Comparison of ENCODE assay signal across 8 cellular contexts in the genomic region with DNA sequence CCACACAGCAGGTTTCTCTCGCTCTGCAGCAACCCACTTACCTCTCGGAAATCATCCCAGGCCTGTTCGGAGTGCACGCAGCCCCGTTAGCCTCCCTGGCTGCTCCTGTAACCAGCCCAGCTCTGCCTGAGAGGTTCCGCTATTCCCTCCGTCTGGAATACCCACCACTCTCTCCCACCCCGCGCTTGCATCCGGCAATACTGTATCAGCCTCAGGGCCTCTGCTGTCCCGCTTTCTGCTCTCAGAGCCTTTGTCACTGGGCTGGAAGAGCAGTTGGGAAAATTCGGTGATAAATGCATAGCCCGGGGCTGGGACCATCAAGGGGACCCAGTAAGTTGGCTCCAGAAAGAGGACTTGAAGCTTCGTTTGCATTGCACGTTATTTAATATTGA. TPM values are rescaled to one million over a fixed set of nuclear protein-coding genes. Genes with fewer than 3 reads are reported as not detected.
A peak's percentile ranks its signal among the peaks of the same experiment; 100 is the strongest.
DNase-seq lines count a peak whose midpoint lies in the region; ATAC-seq and TF ChIP-seq lines count a peak whose summit lies in the region.

No MANE protein-coding gene starts in this region.

- 12% methylated on average over 13 of the region's 15 CpGs for WGBS in SK-N-SH (ENCODE audit: low lambda C conversion rate)
- 3 to 10% methylated on average over 9 to 11 of the region's 15 CpGs for WGBS in gastroesophageal sphincter (ENCODE audit: low coverage in 1 of 2), 2 donors
- 12% methylated on average over 15 of the region's 15 CpGs for WGBS in smooth muscle cell (ENCODE audit: low lambda C conversion rate)

- H3K9me3 ChIP-seq in SK-N-SH (no peaks in the 10 kb centered on the region), gastroesophageal sphincter (no peaks in the 10 kb centered on the region), smooth muscle cell (replicated peaks; ENCODE audit: low read depth) (no peaks in the 10 kb centered on the region)

- no peaks in the 10 kb centered on the region for H3K36me3 ChIP-seq in SK-N-SH (replicated peaks in 1 of 2; ENCODE audit: control insufficient read depth in 1 of 2, insufficient read depth in 2 of 2, low read length in 1 of 2)
- H3K36me3 ChIP-seq in gastroesophageal sphincter, result no peaks in the 10 kb centered on the region
- H3K36me3 ChIP-seq in smooth muscle cell (ENCODE audit: low read depth), result no peaks in the 10 kb centered on the region

- H4K20me1 ChIP-seq in SK-N-SH (ENCODE audit: insufficient read depth) (no peaks in the 10 kb centered on the region), smooth muscle cell (ENCODE audit: low read depth) (no peaks in the 10 kb centered on the region)

- no peak for TF ChIP-seq EP300 in SK-N-SH (IDR thresholded peaks at IDR 0.05; ENCODE audit: borderline replicate concordance in 1 of 2, low read depth in 1 of 2, low read length in 1 of 2)
- TF ChIP-seq EP300 in gastroesophageal sphincter (IDR thresholded peaks at IDR 0.05), result no peak

- H2AFZ ChIP-seq in SK-N-SH (ENCODE audit: low read depth) (peak overlapping the region; percentile 71), smooth muscle cell (ENCODE audit: low read depth) (peak overlapping the region; percentile 83)

- H3K4me3 ChIP-seq in SK-N-SH (ENCODE audit: low read depth in 2 of 2, low read length in 1 of 2), result peak overlapping the region; percentile 42 to 65
- H3K4me3 ChIP-seq in gastroesophageal sphincter, result peak overlapping the region; percentile 33 to 53
- H3K4me3 ChIP-seq in smooth muscle cell, result peak overlapping the region; percentile 61

- no peak for ATAC-seq in gastroesophageal sphincter

- no peak for TF ChIP-seq RAD21 in SK-N-SH (IDR thresholded peaks at IDR 0.05; ENCODE audit: low read length)

- POLR2A ChIA-PET in SK-N-SH (lab: Yijun Ruan, JAX), result interaction anchor here (1.3 kb wide), 1 partner anchor 59 kb away, joined by 6 read pairs; no protein-coding TSS in a partner anchor

- TF ChIP-seq POLR2A in gastroesophageal sphincter (IDR thresholded peaks at IDR 0.05), result no peak

- H3K9me2 ChIP-seq in SK-N-SH, result no peaks in the 10 kb centered on the region

- CTCF ChIA-PET in SK-N-SH (lab: Yijun Ruan, JAX), result interaction anchor here (0.6 to 4.8 kb wide), 7 partner anchors 15 to 1876 kb away, joined by 3 to 20 read pairs (median 5); no protein-coding TSS in a partner anchor

- H3F3A ChIP-seq in SK-N-SH (replicated peaks; ENCODE audit: insufficient read depth), result peaks cover 8% of the 10 kb centered on the region
- H3F3A ChIP-seq in smooth muscle cell (ENCODE audit: low read depth), result peaks cover 6% of the 10 kb centered on the region

- H3K27ac ChIP-seq in SK-N-SH (ENCODE audit: low read depth in 2 of 2, low read length in 1 of 2) (no peak overlapping the region), gastroesophageal sphincter (peak overlapping the region in 3 of 4 donors; percentile 21 to 76 (median 57)), smooth muscle cell (ENCODE audit: low read depth) (no peak overlapping the region)

- H3K4me2 ChIP-seq in SK-N-SH, result peak overlapping the region; percentile 92
- H3K4me2 ChIP-seq in smooth muscle cell, result peak overlapping the region; percentile 88

- TF ChIP-seq CTCF in SK-N-SH (IDR thresholded peaks at IDR 0.05) (no peak), gastroesophageal sphincter (IDR thresholded peaks at IDR 0.05) (no peak), smooth muscle cell (IDR thresholded peaks at IDR 0.05; ENCODE audit: borderline replicate concordance, insufficient read depth, poor library complexity, severe bottlenecking) (no peak)

- H3K4me1 ChIP-seq in SK-N-SH (ENCODE audit: control insufficient read depth in 1 of 2, insufficient read depth in 2 of 2, low read depth in 1 of 2, low read length in 1 of 2) (peaks cover 0 to 8% of the 10 kb centered on the region in 2 experiments; a peak in 2 of 4 replicates), gastroesophageal sphincter (peaks cover 4 to 72% (median 48%) of the 10 kb centered on the region in 3 donors), smooth muscle cell (ENCODE audit: low read depth) (peaks cover 13% of the 10 kb centered on the region)

- peak overlapping the region; percentile 24; the same call in 1 of the 2 replicates for H3K9ac ChIP-seq in SK-N-SH
- H3K9ac ChIP-seq in smooth muscle cell (ENCODE audit: low read depth), result no peak overlapping the region

- DNase-seq in NCI-H1092 treated with DMSO at 0.1 percent for 48 hours (lab: John Stamatoyannopoulos, UW), result peak; percentile 55
- DNase-seq in NCI-H1092 (lab: John Stamatoyannopoulos, UW), result no peak
- peak; percentile 55 for DNase-seq in SK-N-SH
- no peak for DNase-seq in smooth muscle cell (lab: John Stamatoyannopoulos, UW; ENCODE audit: unreplicated experiment)
- no peak for DNase-seq in HK-2 (ENCODE audit: unreplicated experiment)
- DNase-seq in NAMALWA (ENCODE audit: low spot score), result no peak
- DNase-seq in hepatic stellate cell (ENCODE audit: low spot score), result no peak

- H3K79me2 ChIP-seq in SK-N-SH (ENCODE audit: insufficient read depth), result no peaks in the 10 kb centered on the region
- no peaks in the 10 kb centered on the region for H3K79me2 ChIP-seq in smooth muscle cell (ENCODE audit: low read depth)

- H3K27me3 ChIP-seq in SK-N-SH (ENCODE audit: insufficient read depth), result no peaks in the 10 kb centered on the region
- H3K27me3 ChIP-seq in gastroesophageal sphincter, result no peaks in the 10 kb centered on the region
- H3K27me3 ChIP-seq in smooth muscle cell (ENCODE audit: low read depth), result no peaks in the 10 kb centered on the region

TF ChIP-seq in SK-N-SH, 30 proteins besides CTCF, POLR2A, EP300 and RAD21 (continues in another document):
- TF ChIP-seq RXRA (IDR thresholded peaks at IDR 0.05; ENCODE audit: borderline replicate concordance, low read depth) (no peak), FOXM1 (IDR thresholded peaks at IDR 0.05; ENCODE audit: low read depth) (no peak), RCOR1 (IDR thresholded peaks at IDR 0.05; ENCODE audit: low read length) (no peak), TEAD4 (IDR thresholded peaks at IDR 0.05; ENCODE audit: borderline replicate concordance, insufficient read depth) (no peak), EZH2phosphoT487 (IDR thresholded peaks at IDR 0.05; ENCODE audit: borderline replicate concordance, low read depth) (no peak), SMC3 (IDR thresholded peaks at IDR 0.05; ENCODE audit: low read depth, low read length) (no peak), FOXJ3 (CRISPR knock-in tag; IDR thresholded peaks at IDR 0.05) (no peak), CHD2 (IDR thresholded peaks at IDR 0.05; ENCODE audit: low read length, partially characterized antibody) (no peak)
- TF ChIP-seq, protein P1, sequence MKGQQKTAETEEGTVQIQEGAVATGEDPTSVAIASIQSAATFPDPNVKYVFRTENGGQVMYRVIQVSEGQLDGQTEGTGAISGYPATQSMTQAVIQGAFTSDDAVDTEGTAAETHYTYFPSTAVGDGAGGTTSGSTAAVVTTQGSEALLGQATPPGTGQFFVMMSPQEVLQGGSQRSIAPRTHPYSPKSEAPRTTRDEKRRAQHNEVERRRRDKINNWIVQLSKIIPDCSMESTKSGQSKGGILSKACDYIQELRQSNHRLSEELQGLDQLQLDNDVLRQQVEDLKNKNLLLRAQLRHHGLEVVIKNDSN (IDR thresholded peaks at IDR 0.05; ENCODE audit: borderline replicate concordance, low read depth), result no peak
- TF ChIP-seq, protein P2, sequence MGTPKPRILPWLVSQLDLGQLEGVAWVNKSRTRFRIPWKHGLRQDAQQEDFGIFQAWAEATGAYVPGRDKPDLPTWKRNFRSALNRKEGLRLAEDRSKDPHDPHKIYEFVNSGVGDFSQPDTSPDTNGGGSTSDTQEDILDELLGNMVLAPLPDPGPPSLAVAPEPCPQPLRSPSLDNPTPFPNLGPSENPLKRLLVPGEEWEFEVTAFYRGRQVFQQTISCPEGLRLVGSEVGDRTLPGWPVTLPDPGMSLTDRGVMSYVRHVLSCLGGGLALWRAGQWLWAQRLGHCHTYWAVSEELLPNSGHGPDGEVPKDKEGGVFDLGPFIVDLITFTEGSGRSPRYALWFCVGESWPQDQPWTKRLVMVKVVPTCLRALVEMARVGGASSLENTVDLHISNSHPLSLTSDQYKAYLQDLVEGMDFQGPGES (IDR thresholded peaks at IDR 0.05; ENCODE audit: low read depth, low read length), result no peak
- TF ChIP-seq, protein P3, sequence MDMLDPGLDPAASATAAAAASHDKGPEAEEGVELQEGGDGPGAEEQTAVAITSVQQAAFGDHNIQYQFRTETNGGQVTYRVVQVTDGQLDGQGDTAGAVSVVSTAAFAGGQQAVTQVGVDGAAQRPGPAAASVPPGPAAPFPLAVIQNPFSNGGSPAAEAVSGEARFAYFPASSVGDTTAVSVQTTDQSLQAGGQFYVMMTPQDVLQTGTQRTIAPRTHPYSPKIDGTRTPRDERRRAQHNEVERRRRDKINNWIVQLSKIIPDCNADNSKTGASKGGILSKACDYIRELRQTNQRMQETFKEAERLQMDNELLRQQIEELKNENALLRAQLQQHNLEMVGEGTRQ (IDR thresholded peaks at IDR 0.05; ENCODE audit: borderline replicate concordance, low read depth, low read length), result no peak

RNA-seq across cellular contexts. Expression of a gene that starts 0.8 kb away (rescaled TPM):
- 2.6 and 3.3 TPM in 2 replicates for polyA plus RNA-seq in SK-N-SH (2012; rRNA removed)
- 0.95 and 1.2 TPM in 2 replicates for polyA plus RNA-seq in SK-N-SH (2012; cell fraction: cytosol; rRNA removed)
- 9.8 and 10.4 TPM in 2 replicates for polyA plus RNA-seq in SK-N-SH (2012; cell fraction: nucleus; rRNA removed)
- total RNA-seq in gastroesophageal sphincter, result under 1 TPM in 3 of 4 donors, not detected in 1; 0.19 to 0.64 (median 0.40) TPM
- 0.27 and 4.1 TPM in 2 replicates for total RNA-seq in smooth muscle cell
- polyA plus RNA-seq in smooth muscle cell, result 0.70 and 3.2 TPM in 2 replicates

RNA-seq across cellular contexts. Expression of a gene that starts 31.8 kb away (rescaled TPM):
- 4.4 and 6.6 TPM in 2 replicates for polyA plus RNA-seq in SK-N-SH (2012; rRNA removed)
- polyA plus RNA-seq in SK-N-SH (2012; cell fraction: cytosol; rRNA removed), result 4.8 and 5.0 TPM in 2 replicates
- polyA plus RNA-seq in SK-N-SH (2012; cell fraction: nucleus; rRNA removed), result 8.4 and 10.1 TPM in 2 replicates
- 1 to 10 TPM; 2.2 to 6.8 (median 3.4) TPM for total RNA-seq in gastroesophageal sphincter
- total RNA-seq in smooth muscle cell, result 2.5 and 4.5 TPM in 2 replicates
- polyA plus RNA-seq in smooth muscle cell, result 2.3 and 3.5 TPM in 2 replicates

RNA-seq across cellular contexts. Expression of a gene that starts 52.5 kb away (rescaled TPM):
- polyA plus RNA-seq in SK-N-SH (2012; rRNA removed) (1.7 and 2.3 TPM in 2 replicates), smooth muscle cell (13.6 and 14.9 TPM in 2 replicates)
- polyA plus RNA-seq in SK-N-SH (2012; cell fraction: cytosol; rRNA removed), result 0.97 and 1.9 TPM in 2 replicates
- polyA plus RNA-seq in SK-N-SH (2012; cell fraction: nucleus; rRNA removed), result 10.0 and 17.5 TPM in 2 replicates
- total RNA-seq in gastroesophageal sphincter (10 to 100 TPM; 27.1 to 46.1 (median 34.4) TPM), smooth muscle cell (7.1 and 7.7 TPM in 2 replicates)

Comparison
In these comparisons a context has a peak if more than half of its experiments do, and no peak if none do; other contexts are left out.
1. DNase-seq: peak in NCI-H1092 treated with DMSO at 0.1 percent for 48 hours (single experiment) and SK-N-SH (single experiment); none in NCI-H1092 (single experiment), smooth muscle cell (single experiment), HK-2 (single experiment), NAMALWA (single experiment) and hepatic stellate cell (single experiment).
2. H3K27ac ChIP-seq: peak in gastroesophageal sphincter (3 of 4); none in SK-N-SH (0 of 2) and smooth muscle cell (single experiment).
3. Peak in every context shown above with its lines, with median percentiles within 50 percentile points of each other: H3K4me3 ChIP-seq.